28 cellular contexts compared by ENCODE assay signal in genomic region chr12:123933214-123933613, GRCh38.
"Had no signal": no experiment of that assay in that cellular context is flagged by ENCODE, and none has a peak within 500 bp of the region (broad histone marks: within the 10 kb centered on the region; RNA-seq: fewer than 3 reads in every experiment).

No MANE protein-coding gene starts in this region.

- H3K4me1 Mint-ChIP-seq: endodermal cell had no signal

- H3K27me3 Mint-ChIP-seq: naive thymus-derived CD8-positive, alpha-beta T cell had no signal

- H3K9me3 Mint-ChIP-seq: endodermal cell; naive thymus-derived CD8-positive, alpha-beta T cell; neural crest cell; stimulated activated naive CD8-positive, alpha-beta T cell treated with anti-CD3 and anti-CD28 coated beads, Interleukin-15, amount 100 ng/mL, for 72 hours had no signal

- ATAC-seq: esophagus mucosa; gastrocnemius medialis; left colon; lower lobe of right lung; naive thymus-derived CD8-positive, alpha-beta T cell; pancreas; sciatic nerve; stimulated activated naive CD8-positive, alpha-beta T cell treated with anti-CD3 and anti-CD28 coated beads, Interleukin-15, amount 100 ng/mL, for 72 hours had no signal

- H3K4me1 ChIP-seq: gastrocnemius medialis, left ventricle myocardium inferior, pancreas, prostate gland, suprapubic skin had no signal

- H3K36me3 ChIP-seq: prostate gland had no signal

- DNase-seq: cerebellar nuclear complex; effector CD8-positive, alpha-beta T cell; endodermal cell; foreskin fibroblast; gastrocnemius medialis; kidney glomerular epithelial cell; left colon; left ventricle myocardium inferior; lower lobe of right lung; naive thymus-derived CD8-positive, alpha-beta T cell; pancreas; stimulated activated CD4-positive, alpha-beta T cell treated with anti-CD3 and anti-CD28 coated beads, Interleukin-12 subunit alpha, Interleukin-12 subunit beta, amount 100 ng/mL, for 4 hours; stimulated activated CD4-positive, alpha-beta T cell treated with anti-CD3 and anti-CD28 coated beads, Interleukin-1b, Interleukin-23, amount 100 ng/mL, for 48 hours; stimulated activated CD4-positive, alpha-beta T cell treated with anti-CD3 and anti-CD28 coated beads, Interleukin-4, amount 100 ng/mL, for 1 hour; stimulated activated CD8-positive, alpha-beta memory T cell treated with anti-CD3 and anti-CD28 coated beads, Interleukin-4, amount 100 ng/mL, for 48 hours; stimulated activated naive CD4-positive, alpha-beta T cell; stimulated activated naive CD8-positive, alpha-beta T cell treated with anti-CD3 and anti-CD28 coated beads, Interleukin-15, amount 100 ng/mL, for 72 hours; trophoblast cell had no signal

- H3K27ac ChIP-seq: epithelial cell of prostate, gastrocnemius medialis, left ventricle myocardium inferior, lower lobe of right lung, neutrophil, pancreas, prostate gland, right atrium auricular region, suprapubic skin had no signal

- H3K4me3 Mint-ChIP-seq: endodermal cell, neural crest cell had no signal

- H3K27ac Mint-ChIP-seq: endodermal cell had no signal

- H3K9me3 ChIP-seq: gastrocnemius medialis, left ventricle myocardium inferior, lower lobe of right lung, neutrophil, pancreas, prostate gland, right atrium auricular region, suprapubic skin had no signal

- H3K4me3 ChIP-seq: dorsolateral prefrontal cortex, gastrocnemius medialis, left ventricle myocardium inferior, lower lobe of right lung, pancreas, prostate gland, right atrium auricular region, smooth muscle cell, suprapubic skin had no signal

- H3K27me3 ChIP-seq: dorsolateral prefrontal cortex, gastrocnemius medialis, neutrophil, pancreas, right atrium auricular region, suprapubic skin had no signal

- H3K4me2 ChIP-seq: smooth muscle cell had no signal
